In genomic region chr17:60422162-60422665, GRCh38 we compare ENCODE assay signal across 8 cellular contexts. TPM values are rescaled to one million over a fixed set of nuclear protein-coding genes. Genes with fewer than 3 reads are reported as not detected.
DNase-seq lines count a peak whose midpoint lies in the region; ATAC-seq and TF ChIP-seq lines count a peak whose summit lies in the region.

CHCT1 (plus strand) TSS chr17:60422489; CDS start chr17:60422593, 104 bp downstream.

- H3K27ac ChIP-seq in HCT116 (ENCODE audit: low read depth, low read length): no peak within 1 kb of the TSS
- H3K27ac ChIP-seq in hepatocyte: no peak within 1 kb of the TSS
- peak within 1 kb of the TSS in 17 of 21 experiments; percentile 25 to 85 (median 63) for H3K27ac ChIP-seq in skin epidermis

- 73% methylated on average over 14 of the region's 18 CpGs for WGBS in hepatocyte (ENCODE audit: low lambda C conversion rate, missing lambda C conversion rate)

- no peak for TF ChIP-seq POLR2A in HCT116 (IDR thresholded peaks at IDR 0.05; ENCODE audit: borderline replicate concordance, extremely low read depth, insufficient read depth, insufficient read length)

- H3K9ac ChIP-seq in HCT116 (ENCODE audit: low read length): no peak within 1 kb of the TSS

- TF ChIP-seq RAD21 in HCT116 (IDR thresholded peaks at IDR 0.05; ENCODE audit: low read depth): no peak

- H3K36me3 Mint-ChIP-seq in activated T-helper 1 cell treated with anti-CD3 and anti-CD28 coated beads, Interleukin-12 subunit alpha, Interleukin-12 subunit beta, Interleukin-2, Interleukin-4 antibody, amounts not matched to agents 30 ng/mL and 10 ng/mL and 1 ng/mL, durations not matched to agents 14 hours and 24 hours and 36 hours (ENCODE audit: low read depth): peaks cover 1% of the 10 kb centered on the region

- no peaks in the 10 kb centered on the region for H3K4me1 ChIP-seq in HCT116 (ENCODE audit: control insufficient read depth in 1 of 2, insufficient read depth in 2 of 2, low read length in 2 of 2)
- no peaks in the 10 kb centered on the region for H3K4me1 ChIP-seq in hepatocyte (ENCODE audit: insufficient read depth)

- no peaks in the 10 kb centered on the region for H3K27me3 ChIP-seq in HCT116 (ENCODE audit: insufficient read depth, low read length)
- no peaks in the 10 kb centered on the region for H3K27me3 ChIP-seq in hepatocyte

- H3K36me3 ChIP-seq in HCT116 (ENCODE audit: control insufficient read depth in 1 of 2, insufficient read depth in 2 of 2, low read length in 2 of 2) (no peaks in the 10 kb centered on the region), hepatocyte (replicated peaks; ENCODE audit: insufficient read depth, low read depth) (no peaks in the 10 kb centered on the region)

- no peaks in the 10 kb centered on the region for H3K9me3 Mint-ChIP-seq in activated T-helper 1 cell treated with anti-CD3 and anti-CD28 coated beads, Interleukin-12 subunit alpha, Interleukin-12 subunit beta, Interleukin-2, Interleukin-4 antibody, amounts not matched to agents 30 ng/mL and 10 ng/mL and 1 ng/mL, durations not matched to agents 14 hours and 24 hours and 36 hours

- 0 out of 2 replicates have a peak, but pooled peaks have one; percentile 10 for ATAC-seq in HCT116
- no peak for ATAC-seq in left lobe of liver

- DNase-seq in HCT116 (ENCODE audit: low read depth, low spot score): no peak
- DNase-seq in activated T-helper 1 cell treated with anti-CD3 and anti-CD28 coated beads, Interleukin-12 subunit alpha, Interleukin-12 subunit beta, Interleukin-2, Interleukin-4 antibody, amounts not matched to agents 30 ng/mL and 10 ng/mL and 1 ng/mL, durations not matched to agents 14 hours and 24 hours and 36 hours (ENCODE audit: low spot score): no peak
- DNase-seq in hepatocyte (ENCODE audit: low spot score): no peak
- DNase-seq in NCI-H1092 (lab: John Stamatoyannopoulos, UW): no peak
- no peak for DNase-seq in NCI-H1048 (lab: John Stamatoyannopoulos, UW)
- DNase-seq in NCI-H2081 treated with DMSO at 0.1 percent for 48 hours (lab: John Stamatoyannopoulos, UW): no peak
- DNase-seq in left lobe of liver (ENCODE audit: low spot score): no peak

- POLR2A ChIA-PET in HCT116 (lab: Charles Lee): no interaction called here

- no peak within 1 kb of the TSS for H2AFZ ChIP-seq in HCT116 (ENCODE audit: low read depth, low read length, poor library complexity, severe bottlenecking)
- H2AFZ ChIP-seq in hepatocyte: peak within 1 kb of the TSS; percentile 85

- H3K4me3 Mint-ChIP-seq in activated T-helper 1 cell treated with anti-CD3 and anti-CD28 coated beads, Interleukin-12 subunit alpha, Interleukin-12 subunit beta, Interleukin-2, Interleukin-4 antibody, amounts not matched to agents 30 ng/mL and 10 ng/mL and 1 ng/mL, durations not matched to agents 14 hours and 24 hours and 36 hours: peak within 1 kb of the TSS; percentile 78

- H3K79me2 ChIP-seq in HCT116 (ENCODE audit: insufficient read depth, low read length): no peaks in the 10 kb centered on the region
- H3K79me2 ChIP-seq in hepatocyte: no peaks in the 10 kb centered on the region

- H3K9me3 ChIP-seq in HCT116 (ENCODE audit: control insufficient read depth in 1 of 2, insufficient read depth in 1 of 2, low read depth in 1 of 2, low read length in 2 of 2): no peaks in the 10 kb centered on the region
- H3K9me3 ChIP-seq in hepatocyte (ENCODE audit: low read depth): no peaks in the 10 kb centered on the region

- no TSS peak for BruUV-seq in HCT116 (replicated peaks; lab: Mats Ljungman, UMichigan)

- CTCF ChIA-PET in HCT116 (lab: Charles Lee): no interaction called here

- H3K27ac Mint-ChIP-seq in activated T-helper 1 cell treated with anti-CD3 and anti-CD28 coated beads, Interleukin-12 subunit alpha, Interleukin-12 subunit beta, Interleukin-2, Interleukin-4 antibody, amounts not matched to agents 30 ng/mL and 10 ng/mL and 1 ng/mL, durations not matched to agents 14 hours and 24 hours and 36 hours: peak within 1 kb of the TSS; percentile 87

- H3K4me3 ChIP-seq in HCT116 (replicated peaks in 1 of 2; ENCODE audit: low read depth in 1 of 2, low read length in 2 of 2) (no peak within 1 kb of the TSS), hepatocyte (peak within 1 kb of the TSS; percentile 43), skin epidermis (peak within 1 kb of the TSS; percentile 32 to 49 (median 41))

- TF ChIP-seq CTCF in HCT116 (IDR thresholded peaks at IDR 0.05 in 2 of 3, conservative IDR thresholded peaks at IDR 0.05 in 1 of 3; ENCODE audit: borderline replicate concordance in 1 of 3, insufficient read depth in 1 of 3, low read depth in 2 of 3, low read length in 2 of 3): no peak
- no peak for TF ChIP-seq CTCF in hepatocyte (IDR thresholded peaks at IDR 0.05; ENCODE audit: poor library complexity)

- peaks cover 7% of the 10 kb centered on the region for H3K4me1 Mint-ChIP-seq in activated T-helper 1 cell treated with anti-CD3 and anti-CD28 coated beads, Interleukin-12 subunit alpha, Interleukin-12 subunit beta, Interleukin-2, Interleukin-4 antibody, amounts not matched to agents 30 ng/mL and 10 ng/mL and 1 ng/mL, durations not matched to agents 14 hours and 24 hours and 36 hours (ENCODE audit: low read depth)

- intact Hi-C loops in HCT116 (cut with micrococcal nuclease): no loop called here
- intact Hi-C loops in activated T-helper 1 cell treated with anti-CD3 and anti-CD28 coated beads, Interleukin-12 subunit alpha, Interleukin-12 subunit beta, Interleukin-2, Interleukin-4 antibody, amounts not matched to agents 30 ng/mL and 10 ng/mL and 1 ng/mL, durations not matched to agents 14 hours and 24 hours and 36 hours (cut with micrococcal nuclease): no loop called here

- H3K4me2 ChIP-seq in HCT116 (ENCODE audit: low read length) (no peak within 1 kb of the TSS), hepatocyte (peak within 1 kb of the TSS; percentile 94)

- peaks cover 8% of the 10 kb centered on the region for H3K27me3 Mint-ChIP-seq in activated T-helper 1 cell treated with anti-CD3 and anti-CD28 coated beads, Interleukin-12 subunit alpha, Interleukin-12 subunit beta, Interleukin-2, Interleukin-4 antibody, amounts not matched to agents 30 ng/mL and 10 ng/mL and 1 ng/mL, durations not matched to agents 14 hours and 24 hours and 36 hours (ENCODE audit: insufficient read depth)

- H4K20me1 ChIP-seq in HCT116 (ENCODE audit: insufficient read depth): no peaks in the 10 kb centered on the region
- no peaks in the 10 kb centered on the region for H4K20me1 ChIP-seq in hepatocyte (ENCODE audit: insufficient read depth, poor library complexity, severe bottlenecking)

- RAD21 ChIA-PET in HCT116 (lab: Charles Lee; ENCODE audit: low non-redundant PET in 1 of 2, low total read pairs in 2 of 2, uncharacterized antibody in 2 of 2, unreplicated experiment in 2 of 2): no interaction called here

- H3K9me2 ChIP-seq in HCT116 (ENCODE audit: insufficient read depth) (no peaks in the 10 kb centered on the region), hepatocyte (replicated peaks; ENCODE audit: insufficient read depth) (no peaks in the 10 kb centered on the region)

TF ChIP-seq in HCT116, 20 proteins besides CTCF, POLR2A, EP300 and RAD21 (continues in another document):
- TF ChIP-seq ZBTB33 (IDR thresholded peaks at IDR 0.05; ENCODE audit: extremely low read depth, insufficient replicate concordance, low read length): no peak
- no peak for TF ChIP-seq EZH2phosphoT487 (IDR thresholded peaks at IDR 0.05; ENCODE audit: borderline replicate concordance)
- no peak for TF ChIP-seq CEBPB (IDR thresholded peaks at IDR 0.05; ENCODE audit: low read depth)
- TF ChIP-seq ZFX (IDR thresholded peaks at IDR 0.05): no peak
- TF ChIP-seq FOSL1 (IDR thresholded peaks at IDR 0.05; ENCODE audit: low read depth): no peak
- no peak for TF ChIP-seq SP1 (IDR thresholded peaks at IDR 0.05; ENCODE audit: low read depth)
- TF ChIP-seq SIN3A (IDR thresholded peaks at IDR 0.05; ENCODE audit: low read depth): no peak
- TF ChIP-seq EZH2 (IDR thresholded peaks at IDR 0.05): no peak
- TF ChIP-seq, protein P1, sequence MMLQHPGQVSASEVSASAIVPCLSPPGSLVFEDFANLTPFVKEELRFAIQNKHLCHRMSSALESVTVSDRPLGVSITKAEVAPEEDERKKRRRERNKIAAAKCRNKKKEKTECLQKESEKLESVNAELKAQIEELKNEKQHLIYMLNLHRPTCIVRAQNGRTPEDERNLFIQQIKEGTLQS (IDR thresholded peaks at IDR 0.05): no peak
- TF ChIP-seq YY1 (IDR thresholded peaks at IDR 0.05; ENCODE audit: extremely low read depth, insufficient replicate concordance, low read depth, low read length): no peak
- TF ChIP-seq ZNF274 (IDR thresholded peaks at IDR 0.05; ENCODE audit: low read depth, low read length): no peak

RNA-seq across cellular contexts. Expression of gene CHCT1, which starts in this region (rescaled TPM):
- total RNA-seq in HCT116 (2021; ENCODE audit: unreplicated experiment): not detected
- not detected in 2 replicates for polyA plus RNA-seq in HCT116 (2012)
- total RNA-seq in activated T-helper 1 cell treated with anti-CD3 and anti-CD28 coated beads, Interleukin-12 subunit alpha, Interleukin-12 subunit beta, Interleukin-2, Interleukin-4 antibody, amounts not matched to agents 30 ng/mL and 10 ng/mL and 1 ng/mL, durations not matched to agents 14 hours and 24 hours and 36 hours: not detected in 2 replicates
- not detected in 2 replicates for total RNA-seq in hepatocyte
- polyA plus RNA-seq in hepatocyte: not detected in 2 replicates
- not detected for total RNA-seq in left lobe of liver

Comparison
In these comparisons a context has a peak if more than half of its experiments do, and no peak if none do; other contexts are left out.
1. Peak in ATAC-seq in HCT116; RNA of the gene not detected or under 1 TPM.
2. H3K27ac ChIP-seq: peak in skin epidermis (17 of 21); none in HCT116 (single experiment) and hepatocyte (single experiment).
3. H3K4me3 ChIP-seq: peak in hepatocyte (single experiment) and skin epidermis (7 of 7); none in HCT116 (0 of 2).